ENCODE assay signal across 1 cellular context in the genomic region with DNA sequence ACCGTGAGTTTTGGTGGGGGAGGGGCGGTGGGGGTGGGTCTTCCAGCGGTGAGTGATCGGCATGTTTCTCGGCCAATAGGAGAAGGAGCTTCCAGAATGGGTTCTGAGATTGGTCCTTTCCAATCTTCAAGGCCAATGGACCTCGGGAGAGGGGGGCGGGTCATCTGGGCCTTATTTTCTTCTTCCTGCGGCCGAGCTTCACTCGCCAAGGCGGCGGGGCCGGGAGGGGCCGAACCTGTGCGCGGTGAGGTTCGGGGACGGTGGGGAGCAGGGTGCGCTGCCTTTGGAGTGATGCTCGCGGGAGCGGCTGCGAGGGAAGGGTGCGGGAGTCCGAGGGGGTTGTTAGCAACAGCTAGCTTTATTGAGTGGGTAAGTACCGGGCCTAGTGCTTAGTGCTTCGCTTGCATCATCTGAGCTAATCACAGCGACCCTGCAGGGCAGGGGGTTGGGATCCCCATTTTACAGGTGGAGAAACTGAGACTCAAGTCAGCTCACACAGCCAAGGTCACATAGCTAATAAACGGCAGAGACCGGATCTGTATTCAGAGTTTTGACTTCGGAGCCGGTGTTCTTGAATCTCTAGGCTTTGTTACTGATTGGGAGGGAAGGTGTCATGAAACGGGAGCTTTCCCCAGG.
TF ChIP-seq lines count a peak whose summit lies in the region.

No MANE protein-coding gene starts in this region.

TF ChIP-seq in HepG2, 621 proteins besides CTCF, POLR2A, EP300 and RAD21 (continued from another document and continues in another):
- no peak for TF ChIP-seq RERE (CRISPR knock-in tag; IDR thresholded peaks at IDR 0.05; ENCODE audit: low read depth)
- peak; percentile 64; the same call in 1 of the 2 replicates for TF ChIP-seq ZNF556 (CRISPR knock-in tag; IDR thresholded peaks at IDR 0.05; ENCODE audit: borderline replicate concordance)
- peak; percentile 54; the same call in 1 of the 2 replicates for TF ChIP-seq ZSCAN21 (CRISPR knock-in tag; IDR thresholded peaks at IDR 0.05; ENCODE audit: borderline replicate concordance)
- no peak for TF ChIP-seq ZFP1 (CRISPR knock-in tag; IDR thresholded peaks at IDR 0.05)
- no peak for TF ChIP-seq ZNF282 (IDR thresholded peaks at IDR 0.05; ENCODE audit: partially characterized antibody)
- peak; percentile 76 for TF ChIP-seq ZNF230 (CRISPR knock-in tag; IDR thresholded peaks at IDR 0.05)
- TF ChIP-seq ATF4 (CRISPR knock-in tag; IDR thresholded peaks at IDR 0.05): peak in 1 of 2 experiments; percentile 91; a peak in 2 of 4 replicates
- no peak for TF ChIP-seq HDAC6 (IDR thresholded peaks at IDR 0.05; ENCODE audit: low read depth, low read length)
- TF ChIP-seq USF2 (IDR thresholded peaks at IDR 0.05; ENCODE audit: low read depth, low read length): no peak
- no peak for TF ChIP-seq USF2 (CRISPR knock-in tag; IDR thresholded peaks at IDR 0.05; ENCODE audit: borderline replicate concordance)
- peak; percentile 81 for TF ChIP-seq DRAP1 (CRISPR knock-in tag; IDR thresholded peaks at IDR 0.05)
- no peak for TF ChIP-seq NCOA5 (CRISPR knock-in tag; IDR thresholded peaks at IDR 0.05)
- no peak for TF ChIP-seq ZNF550 (CRISPR knock-in tag; IDR thresholded peaks at IDR 0.05; ENCODE audit: borderline replicate concordance)
- no peak; the same call in 1 of the 2 replicates for TF ChIP-seq ZNF816 (CRISPR knock-in tag; IDR thresholded peaks at IDR 0.05; ENCODE audit: borderline replicate concordance)
- no peak for TF ChIP-seq TCF7 (IDR thresholded peaks at IDR 0.05; ENCODE audit: low read depth)
- peak; percentile 5; the same call in 1 of the 2 replicates for TF ChIP-seq FOXK2 (IDR thresholded peaks at IDR 0.05)
- TF ChIP-seq YY1 (IDR thresholded peaks at IDR 0.05; ENCODE audit: insufficient read depth, insufficient replicate concordance, low read depth, low read length): no peak
- TF ChIP-seq ZNF432 (CRISPR knock-in tag; IDR thresholded peaks at IDR 0.05; ENCODE audit: borderline replicate concordance): no peak
- TF ChIP-seq PRDM4 (CRISPR knock-in tag; IDR thresholded peaks at IDR 0.05; ENCODE audit: borderline replicate concordance): no peak
- peak; percentile 24; the same call in 1 of the 2 replicates for TF ChIP-seq ZNF263 (CRISPR knock-in tag; IDR thresholded peaks at IDR 0.05)
- 0 out of 2 replicates have a peak, but pooled peaks have one; percentile 31 for TF ChIP-seq MTF1 (CRISPR knock-in tag; IDR thresholded peaks at IDR 0.05)
- TF ChIP-seq TFDP2 (CRISPR knock-in tag; IDR thresholded peaks at IDR 0.05): no peak
- TF ChIP-seq ZNF616 (CRISPR knock-in tag; IDR thresholded peaks at IDR 0.05; ENCODE audit: low read depth): peak; percentile 83; the same call in 1 of the 2 replicates
- TF ChIP-seq ATF7 (IDR thresholded peaks at IDR 0.05): no peak
- TF ChIP-seq ATF7 (CRISPR knock-in tag; IDR thresholded peaks at IDR 0.05): peak; percentile 57; the same call in 1 of the 2 replicates
- TF ChIP-seq DNMT3B (CRISPR knock-in tag; conservative IDR thresholded peaks at IDR 0.05): no peak; the same call in 1 of the 2 replicates
- TF ChIP-seq PHB2 (IDR thresholded peaks at IDR 0.05; ENCODE audit: partially characterized antibody): no peak
- no peak for TF ChIP-seq KDM6A (CRISPR knock-in tag; IDR thresholded peaks at IDR 0.05; ENCODE audit: low read depth)
- 0 out of 2 replicates have a peak, but pooled peaks have one; percentile 32 for TF ChIP-seq ZNF747 (CRISPR knock-in tag; IDR thresholded peaks at IDR 0.05; ENCODE audit: borderline replicate concordance)
- 0 out of 2 replicates have a peak, but pooled peaks have one; percentile 23 for TF ChIP-seq ZBTB25 (CRISPR knock-in tag; IDR thresholded peaks at IDR 0.05)
- TF ChIP-seq AFF4 (CRISPR knock-in tag; IDR thresholded peaks at IDR 0.05): no peak
- TF ChIP-seq PREB (CRISPR knock-in tag; IDR thresholded peaks at IDR 0.05): no peak
- TF ChIP-seq FIP1L1 (IDR thresholded peaks at IDR 0.05; ENCODE audit: borderline replicate concordance, insufficient read depth, low read depth, low read length): no peak
